Comparison of ENCODE assay signal across 8 cellular contexts in genomic region chr5:177006265-177006972, GRCh38. TPM values are rescaled to one million over a fixed set of nuclear protein-coding genes. Genes with fewer than 3 reads are reported as not detected.
A peak's percentile ranks its signal among the peaks of the same experiment; 100 is the strongest.
DNase-seq lines count a peak whose midpoint lies in the region; ATAC-seq and TF ChIP-seq lines count a peak whose summit lies in the region.

UIMC1 (minus strand) TSS chr5:177006779; CDS start chr5:176982615, 24,164 bp downstream.

- H3K36me3 ChIP-seq in right atrium auricular region (no peaks in the 10 kb centered on the region), psoas muscle (ENCODE audit: insufficient read depth in 1 of 2, low read depth in 1 of 2) (no peaks in the 10 kb centered on the region), urinary bladder (ENCODE audit: insufficient read depth) (no peaks in the 10 kb centered on the region)

- no peaks in the 10 kb centered on the region for H3K27me3 ChIP-seq in right atrium auricular region
- H3K27me3 ChIP-seq in psoas muscle (ENCODE audit: insufficient read depth in 3 of 3, low read length in 2 of 3): no peaks in the 10 kb centered on the region

- peak; percentile 83 for ATAC-seq in HG02885 (IDR thresholded peaks at IDR 0.05; ENCODE audit: poor library complexity, unreplicated experiment)
- peak; percentile 93 to 97 (median 94) for ATAC-seq in psoas muscle

- H3K4me3 ChIP-seq in right atrium auricular region (peak within 1 kb of the TSS; percentile 82 to 85), psoas muscle (peak within 1 kb of the TSS; percentile 100), urinary bladder (ENCODE audit: low read depth, low read length) (peak within 1 kb of the TSS; percentile 95)

- intact Hi-C loops in T-helper 2 cell treated with Interferon-gamma antibody and Interleukin-4, amounts not matched to agents 100 ng/mL and 5 ng/mL, for 36 hours (cut with micrococcal nuclease): loop anchor here (1.0 to 2.0 kb wide), 2 partner anchors 16 to 470 kb away; partner anchors contain the start of genes RNF44 and ZNF346
- intact Hi-C loops in psoas muscle (cut with DNase I): no loop called here

- H3K4me1 ChIP-seq in right atrium auricular region (peaks cover 0 to 22% of the 10 kb centered on the region in 2 donors), psoas muscle (peaks cover 28% of the 10 kb centered on the region), urinary bladder (ENCODE audit: insufficient read depth) (no peaks in the 10 kb centered on the region)

- DNase-seq in NCI-H1930 (lab: John Stamatoyannopoulos, UW) (peak; percentile 85 to 88), anterior cingulate cortex (lab: John Stamatoyannopoulos, UW) (peak; percentile 38 to 92 (median 81)), right atrium auricular region (ENCODE audit: low spot score) (peak; percentile 88), psoas muscle (peak; percentile 91 to 95)

- TF ChIP-seq CTCF in right atrium auricular region (IDR thresholded peaks at IDR 0.05): no peak
- TF ChIP-seq CTCF in psoas muscle (IDR thresholded peaks at IDR 0.05): no peak

- peak; percentile 57 for TF ChIP-seq POLR2A in GM15510 (IDR thresholded peaks at IDR 0.05; ENCODE audit: borderline replicate concordance, extremely low read depth, insufficient read length)

- peak within 1 kb of the TSS; percentile 95 for H3K27ac ChIP-seq in right atrium auricular region
- peak within 1 kb of the TSS; percentile 99 for H3K27ac ChIP-seq in psoas muscle
- peak within 1 kb of the TSS; percentile 96 for H3K27ac ChIP-seq in urinary bladder (ENCODE audit: low read depth)

- 0 to 1% (median 0%) methylated on average over 52 to 82 of the region's 83 CpGs for WGBS in psoas muscle, 3 donors
- WGBS in urinary bladder: under 1% methylated on average over 83 of the region's 83 CpGs

- H3K9me3 ChIP-seq in right atrium auricular region: no peaks in the 10 kb centered on the region
- H3K9me3 ChIP-seq in psoas muscle: no peaks in the 10 kb centered on the region

RNA-seq across cellular contexts. Expression of gene UIMC1, which starts in this region (rescaled TPM):
- total RNA-seq in T-helper 2 cell treated with Interferon-gamma antibody and Interleukin-4, amounts not matched to agents 100 ng/mL and 5 ng/mL, for 36 hours: 45.4 and 49.7 TPM in 2 replicates
- total RNA-seq in right atrium auricular region (10 to 100 TPM; 18.9 to 27.4 TPM), psoas muscle (10 to 100 TPM; 12.7 to 40.0 (median 33.5) TPM), urinary bladder (48.9 TPM)
- polyA plus RNA-seq in psoas muscle (10 to 100 TPM; 15.4 to 26.1 (median 18.8) TPM), urinary bladder (36.3 TPM)

Comparison
In these comparisons a context has a peak if more than half of its experiments do, and no peak if none do; other contexts are left out.
1. Peak in every context shown above with its lines: DNase-seq, ATAC-seq, H3K4me3 ChIP-seq and H3K27ac ChIP-seq.